Comparison of ENCODE assay signal across 24 cellular contexts in genomic region chr3:144312702-144313101, GRCh38.
"Had no signal": no experiment of that assay in that cellular context is flagged by ENCODE, and none has a peak within 500 bp of the region (broad histone marks: within the 10 kb centered on the region; RNA-seq: fewer than 3 reads in every experiment).

No MANE protein-coding gene starts in this region.

- H3K27me3 ChIP-seq: esophagus squamous epithelium, ovary, suprapubic skin, vagina had no signal

- H3K9me3 Mint-ChIP-seq: memory B cell, natural killer cell had no signal

- H3K36me3 Mint-ChIP-seq: memory B cell, natural killer cell had no signal

- H3K4me1 Mint-ChIP-seq: memory B cell; stimulated activated naive CD8-positive, alpha-beta T cell treated with anti-CD3 and anti-CD28 coated beads, Interleukin-15, amount 100 ng/mL, for 72 hours had no signal

- H3K36me3 ChIP-seq: esophagus squamous epithelium, ovary, suprapubic skin, vagina had no signal

- H3K27ac ChIP-seq: esophagus squamous epithelium, ovary, psoas muscle, skin epidermis, suprapubic skin, vagina had no signal

- H3K4me1 ChIP-seq: esophagus squamous epithelium, psoas muscle, suprapubic skin, vagina had no signal

- H3K27ac Mint-ChIP-seq: effector memory CD8-positive, alpha-beta T cell; memory B cell; natural killer cell had no signal

- H3K4me3 ChIP-seq: esophagus squamous epithelium, lung, ovary, psoas muscle, skin epidermis, suprapubic skin, vagina had no signal

- H3K4me3 Mint-ChIP-seq: effector memory CD8-positive, alpha-beta T cell; memory B cell; natural killer cell; stimulated activated naive CD8-positive, alpha-beta T cell treated with anti-CD3 and anti-CD28 coated beads, Interleukin-15, amount 100 ng/mL, for 72 hours had no signal

- DNase-seq: cortex of kidney; effector memory CD8-positive, alpha-beta T cell; erythroblast; esophagus squamous epithelium; hypothalamus; kidney; natural killer cell; occipital lobe; ovary; posterior cingulate gyrus; psoas muscle; right cardiac atrium; stimulated activated CD4-positive, alpha-beta T cell treated with anti-CD3 and anti-CD28 coated beads, Interleukin-15, amount 100 ng/mL, for 24 hours; stimulated activated CD4-positive, alpha-beta T cell treated with anti-CD3 and anti-CD28 coated beads, Interleukin-2, amount 100 ng/mL, for 48 hours; stimulated activated CD8-positive, alpha-beta memory T cell treated with anti-CD3 and anti-CD28 coated beads, Interleukin-4, amount 100 ng/mL, for 48 hours; stimulated activated naive CD4-positive, alpha-beta T cell; stimulated activated naive CD8-positive, alpha-beta T cell treated with anti-CD3 and anti-CD28 coated beads, Interleukin-15, amount 100 ng/mL, for 72 hours; trophoblast cell had no signal

- H3K9me3 ChIP-seq: ovary, psoas muscle, suprapubic skin, vagina had no signal

- ATAC-seq: effector memory CD8-positive, alpha-beta T cell; left lobe of liver; natural killer cell; psoas muscle; right cardiac atrium; stimulated activated naive CD8-positive, alpha-beta T cell treated with anti-CD3 and anti-CD28 coated beads, Interleukin-15, amount 100 ng/mL, for 72 hours had no signal
